ENCODE assay signal across 8 cellular contexts in genomic region chr1:34859442-34860200, GRCh38. TPM values are rescaled to one million over a fixed set of nuclear protein-coding genes. Genes with fewer than 3 reads are reported as not detected.
A peak's percentile ranks its signal among the peaks of the same experiment; 100 is the strongest.
DNase-seq lines count a peak whose midpoint lies in the region; ATAC-seq and TF ChIP-seq lines count a peak whose summit lies in the region.

TSS of gene SMIM12 (minus strand) at chr1:34859749. CDS start at chr1:34855977, 3,772 bp downstream.

- H3K27ac Mint-ChIP-seq in activated B cell treated with CpG ODN at 0.5 μM for 24 hours, result peak within 1 kb of the TSS; percentile 82

- peak within 1 kb of the TSS; percentile 82 to 95 (median 88) for H3K4me3 ChIP-seq in spleen

- H3K4me1 ChIP-seq in spleen, result peaks cover 23 to 72% (median 39%) of the 10 kb centered on the region in 6 donors

- CTCF ChIA-PET in activated B cell treated with CpG ODN at 0.5 μM for 24 hours (lab: Charles Lee), result interaction anchor here (0.8 to 0.9 kb wide), 2 partner anchors 124 to 126 kb away, joined by 3 read pairs; partner anchors contain the start of gene TMEM35B

- no peaks in the 10 kb centered on the region for H3K27me3 Mint-ChIP-seq in activated B cell treated with CpG ODN at 0.5 μM for 24 hours

- POLR2A ChIA-PET in activated B cell treated with CpG ODN at 0.5 μM for 24 hours (lab: Charles Lee), result interaction anchor here (0.6 to 2.2 kb wide), 15 partner anchors 9 to 1865 kb away, joined by 3 to 19 read pairs (median 6); partner anchors contain the start of genes AGO3, SFPQ, TMEM35B and ZMYM1

- H3K27ac ChIP-seq in caudate nucleus (ENCODE audit: low read depth, low read length) (peak within 1 kb of the TSS; percentile 81), spleen (peak within 1 kb of the TSS; percentile 75 to 94 (median 90))

- intact Hi-C loops in activated B cell treated with CpG ODN at 0.5 μM for 24 hours (cut with micrococcal nuclease) (loop anchor here (1.0 to 10.0 kb wide), 7 partner anchors 126 to 915 kb away; partner anchors contain the start of genes SFPQ, TMEM35B, ZMYM1 and ZMYM6), spleen (cut with DNase I; ENCODE audit: low total_unique reads) (no loop called here)

- peak in 2 of 3 donors; percentile 73 to 87 for TF ChIP-seq POLR2A in spleen (IDR thresholded peaks at IDR 0.05)

- no peaks in the 10 kb centered on the region for H3K27me3 ChIP-seq in spleen (replicated peaks in 1 of 7)

- 1% methylated on average over 40 to 47 of the region's 47 CpGs for WGBS in spleen, 5 donors

- no peaks in the 10 kb centered on the region for H3K9me3 Mint-ChIP-seq in activated B cell treated with CpG ODN at 0.5 μM for 24 hours

- H3K36me3 ChIP-seq in spleen, result peaks cover 4 to 20% (median 14%) of the 10 kb centered on the region in 6 donors

- H3K4me3 Mint-ChIP-seq in activated B cell treated with CpG ODN at 0.5 μM for 24 hours, result peak within 1 kb of the TSS; percentile 94

- no peak for TF ChIP-seq CTCF in activated B cell treated with CpG ODN at 0.5 μM for 24 hours (IDR thresholded peaks at IDR 0.05)
- TF ChIP-seq CTCF in spleen (IDR thresholded peaks at IDR 0.05 in 8 of 11, conservative IDR thresholded peaks at IDR 0.05 in 3 of 11), result peak; percentile 85 to 96 (median 88)

- DNase-seq in AG08395 (ENCODE audit: low spot score) (peak; percentile 99), NCI-H2227 treated with DMSO at 0.1 percent for 48 hours (lab: John Stamatoyannopoulos, UW) (peak; percentile 83), activated B cell treated with CpG ODN at 0.5 μM for 24 hours (peak; percentile 81), caudate nucleus (lab: John Stamatoyannopoulos, UW) (peak in 60 of 61 donors; percentile 40 to 94 (median 88)), inferior parietal cortex (ENCODE audit: extremely low spot score) (peak; percentile 96), spleen (peak; percentile 98)

- H3K36me3 Mint-ChIP-seq in activated B cell treated with CpG ODN at 0.5 μM for 24 hours (ENCODE audit: low read depth), result peaks cover 20% of the 10 kb centered on the region

- peaks cover 34% of the 10 kb centered on the region for H3K4me1 Mint-ChIP-seq in activated B cell treated with CpG ODN at 0.5 μM for 24 hours

- H3K9me3 ChIP-seq in spleen, result no peaks in the 10 kb centered on the region

- ATAC-seq in GM18907 (IDR thresholded peaks at IDR 0.05; ENCODE audit: unreplicated experiment), result peak; percentile 93
- ATAC-seq in HG03159 (IDR thresholded peaks at IDR 0.05; ENCODE audit: unreplicated experiment), result peak; percentile 91
- ATAC-seq in activated B cell treated with CpG ODN at 0.5 μM for 24 hours (ENCODE audit: low read depth), result peak; percentile 98

RNA-seq across cellular contexts. Expression of gene SMIM12, which starts in this region (rescaled TPM):
- total RNA-seq in activated B cell treated with CpG ODN at 0.5 μM for 24 hours, result 45.9 and 46.3 TPM in 2 replicates
- total RNA-seq in spleen, result 10 to 100 TPM; 26.9 to 39.6 (median 35.6) TPM
- 10 to 100 TPM; 15.3 to 31.7 (median 28.1) TPM for polyA plus RNA-seq in spleen

Comparison
In these comparisons a context has a peak if more than half of its experiments do, and no peak if none do; other contexts are left out.
1. Peak in every context shown above with its lines: DNase-seq, ATAC-seq, H3K4me3 ChIP-seq and H3K27ac ChIP-seq.